In genomic region chr15:74542192-74543042, GRCh38 we compare ENCODE assay signal across 8 cellular contexts. TPM values are rescaled to one million over a fixed set of nuclear protein-coding genes. Genes with fewer than 3 reads are reported as not detected.
DNase-seq lines count a peak whose midpoint lies in the region; TF ChIP-seq lines count a peak whose summit lies in the region.

No MANE protein-coding gene starts in this region.

- peaks cover 13% of the 10 kb centered on the region for H3K4me1 ChIP-seq in iPS-15b (ENCODE audit: control insufficient read depth, insufficient read depth, low read length)
- H3K4me1 ChIP-seq in spleen = peaks cover 36 to 79% (median 62%) of the 10 kb centered on the region in 6 donors

- H3K4me1 Mint-ChIP-seq in T-helper 1 cell treated with Interleukin-12 subunit alpha and Interleukin-12 subunit beta and Interleukin-4 antibody, amounts not matched to agents 30 μg/mL and 1 μg/mL, for 36 hours (ENCODE audit: low read depth) = peaks cover 55% of the 10 kb centered on the region

- H3K27me3 Mint-ChIP-seq in T-helper 1 cell treated with Interleukin-12 subunit alpha and Interleukin-12 subunit beta and Interleukin-4 antibody, amounts not matched to agents 30 μg/mL and 1 μg/mL, for 36 hours (ENCODE audit: low read depth) = no peaks in the 10 kb centered on the region

- H3K9ac ChIP-seq in iPS-15b (ENCODE audit: low read depth, low read length) = peak overlapping the region; percentile 26

- peak overlapping the region; percentile 94 for H3K4me3 Mint-ChIP-seq in T-helper 1 cell treated with Interleukin-12 subunit alpha and Interleukin-12 subunit beta and Interleukin-4 antibody, amounts not matched to agents 30 μg/mL and 1 μg/mL, for 36 hours

- TF ChIP-seq POLR2A in spleen (IDR thresholded peaks at IDR 0.05) = no peak

- H3K27ac Mint-ChIP-seq in T-helper 1 cell treated with Interleukin-12 subunit alpha and Interleukin-12 subunit beta and Interleukin-4 antibody, amounts not matched to agents 30 μg/mL and 1 μg/mL, for 36 hours = peak overlapping the region; percentile 91

- H3K36me3 ChIP-seq in WERI-Rb-1 (peaks cover 32% of the 10 kb centered on the region), iPS-15b (ENCODE audit: control insufficient read depth, insufficient read depth, low read length) (peaks cover 14% of the 10 kb centered on the region), spleen (peaks cover 0 to 18% (median 3%) of the 10 kb centered on the region in 6 donors)

- H3K27ac ChIP-seq in WERI-Rb-1 = peak overlapping the region; percentile 95
- H3K27ac ChIP-seq in spleen = peak overlapping the region in 7 of 8 donors; percentile 81 to 95 (median 93)

- no peak for DNase-seq in T-helper 1 cell
- no peak for DNase-seq in WERI-Rb-1
- no peak for DNase-seq in spleen
- no peak for DNase-seq in NCI-H187 treated with DMSO at 0.1 percent for 48 hours (lab: John Stamatoyannopoulos, UW)
- no peak for DNase-seq in LoVo (ENCODE audit: low spot score)
- no peak for DNase-seq in dedifferentiated amniotic fluid mesenchymal stem cell (ENCODE audit: extremely low spot score)

- H3K9me3 ChIP-seq in WERI-Rb-1 (ENCODE audit: severe bottlenecking) = no peaks in the 10 kb centered on the region
- no peaks in the 10 kb centered on the region for H3K9me3 ChIP-seq in iPS-15b (ENCODE audit: control insufficient read depth, insufficient read depth, low read length)
- no peaks in the 10 kb centered on the region for H3K9me3 ChIP-seq in spleen

- TF ChIP-seq CTCF in WERI-Rb-1 (IDR thresholded peaks at IDR 0.05; ENCODE audit: low read depth, low read length) (no peak), spleen (IDR thresholded peaks at IDR 0.05 in 8 of 11, conservative IDR thresholded peaks at IDR 0.05 in 3 of 11) (no peak)

- peak overlapping the region; percentile 95 for H3K4me3 ChIP-seq in WERI-Rb-1 (ENCODE audit: low read depth, low read length)
- peak overlapping the region; percentile 94 for H3K4me3 ChIP-seq in iPS-15b (ENCODE audit: low read depth, low read length)
- H3K4me3 ChIP-seq in spleen = peak overlapping the region; percentile 79 to 92 (median 87)

- no peaks in the 10 kb centered on the region for H3K9me3 Mint-ChIP-seq in T-helper 1 cell treated with Interleukin-12 subunit alpha and Interleukin-12 subunit beta and Interleukin-4 antibody, amounts not matched to agents 30 μg/mL and 1 μg/mL, for 36 hours

- peaks cover 29% of the 10 kb centered on the region for H3K36me3 Mint-ChIP-seq in T-helper 1 cell treated with Interleukin-12 subunit alpha and Interleukin-12 subunit beta and Interleukin-4 antibody, amounts not matched to agents 30 μg/mL and 1 μg/mL, for 36 hours (ENCODE audit: low read depth)

- intact Hi-C loops in spleen (cut with DNase I; ENCODE audit: low total_unique reads) = loop anchor here (10.0 kb wide), 1 partner anchor 72 kb away; the partner anchor contains the start of gene CLK3

- no peaks in the 10 kb centered on the region for H3K27me3 ChIP-seq in WERI-Rb-1 (ENCODE audit: insufficient read depth, low read depth, severe bottlenecking)
- no peaks in the 10 kb centered on the region for H3K27me3 ChIP-seq in iPS-15b (ENCODE audit: control insufficient read depth, insufficient read depth, low read length)
- no peaks in the 10 kb centered on the region for H3K27me3 ChIP-seq in spleen (replicated peaks in 1 of 7)

- 48 to 56% (median 51%) methylated on average over 8 of the region's 8 CpGs for WGBS in spleen, 5 donors

RNA-seq across cellular contexts. Expression of gene ARID3B, which starts 1.4 kb away (rescaled TPM):
- total RNA-seq in spleen = 10 to 100 TPM; 14.5 to 25.2 (median 16.3) TPM
- 1 to 10 TPM; 3.5 to 7.8 (median 4.7) TPM for polyA plus RNA-seq in spleen
